Comparison of ENCODE assay signal across 1 cellular context in genomic region chr17:64269687-64270649, GRCh38.
TF ChIP-seq lines count a peak whose summit lies in the region.

No MANE protein-coding gene starts in this region.

TF ChIP-seq in H1, 55 proteins besides CTCF, POLR2A, EP300 and RAD21:
- TF ChIP-seq TAF7 (optimal IDR thresholded peaks at IDR 0.05; ENCODE audit: borderline replicate concordance, low read depth, low read length) (no peak), TEAD4 (IDR thresholded peaks at IDR 0.05; ENCODE audit: low read depth, low read length) (no peak), ATF3 (IDR thresholded peaks at IDR 0.05; ENCODE audit: insufficient read depth, low read depth, low read length) (no peak), PHF8 (conservative IDR thresholded peaks at IDR 0.05; ENCODE audit: low read depth, low read length) (no peak)
- TF ChIP-seq, protein P1, sequence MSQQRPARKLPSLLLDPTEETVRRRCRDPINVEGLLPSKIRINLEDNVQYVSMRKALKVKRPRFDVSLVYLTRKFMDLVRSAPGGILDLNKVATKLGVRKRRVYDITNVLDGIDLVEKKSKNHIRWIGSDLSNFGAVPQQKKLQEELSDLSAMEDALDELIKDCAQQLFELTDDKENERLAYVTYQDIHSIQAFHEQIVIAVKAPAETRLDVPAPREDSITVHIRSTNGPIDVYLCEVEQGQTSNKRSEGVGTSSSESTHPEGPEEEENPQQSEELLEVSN (IDR thresholded peaks at IDR 0.05), result 0 out of 2 replicates have a peak, but pooled peaks have one; percentile 15
